In genomic region chr3:156674911-156675743, GRCh38 we compare ENCODE assay signal across 1 cellular context.
TF ChIP-seq lines count a peak whose summit lies in the region.

No MANE protein-coding gene starts in this region.

TF ChIP-seq in HepG2, 621 proteins besides CTCF, POLR2A, EP300 and RAD21 (continued from another document):
- TF ChIP-seq ZNF574 (CRISPR knock-in tag; IDR thresholded peaks at IDR 0.05) (0 out of 2 replicates have a peak, but pooled peaks have one; percentile 13), IRF2 (CRISPR knock-in tag; IDR thresholded peaks at IDR 0.05) (no peak), ZNF17 (CRISPR knock-in tag; IDR thresholded peaks at IDR 0.05) (no peak), ZSCAN20 (CRISPR knock-in tag; IDR thresholded peaks at IDR 0.05; ENCODE audit: borderline replicate concordance) (peak; percentile 81; the same call in 1 of the 2 replicates), ZFP90 (CRISPR knock-in tag; IDR thresholded peaks at IDR 0.05; ENCODE audit: borderline replicate concordance) (0 out of 2 replicates have a peak, but pooled peaks have one; percentile 36), FOXO1 (CRISPR knock-in tag; IDR thresholded peaks at IDR 0.05) (no peak), HNRNPLL (IDR thresholded peaks at IDR 0.05; ENCODE audit: low read depth, low read length, poor library complexity, severe bottlenecking) (peak; percentile 38), ZNF737 (CRISPR knock-in tag; IDR thresholded peaks at IDR 0.05; ENCODE audit: borderline replicate concordance) (no peak), GABPB1 (CRISPR knock-in tag; IDR thresholded peaks at IDR 0.05) (peak; percentile 38; the same call in 1 of the 2 replicates), ZNF230 (CRISPR knock-in tag; IDR thresholded peaks at IDR 0.05) (0 out of 2 replicates have a peak, but pooled peaks have one; percentile 41), ARID2 (CRISPR knock-in tag; IDR thresholded peaks at IDR 0.05; ENCODE audit: borderline replicate concordance) (0 out of 2 replicates have a peak, but pooled peaks have one; percentile 8), KLF16 (CRISPR knock-in tag; IDR thresholded peaks at IDR 0.05) (peak in 1 of 2 experiments; percentile 61; a peak in 1 of 4 replicates)
- TF ChIP-seq, protein P1, sequence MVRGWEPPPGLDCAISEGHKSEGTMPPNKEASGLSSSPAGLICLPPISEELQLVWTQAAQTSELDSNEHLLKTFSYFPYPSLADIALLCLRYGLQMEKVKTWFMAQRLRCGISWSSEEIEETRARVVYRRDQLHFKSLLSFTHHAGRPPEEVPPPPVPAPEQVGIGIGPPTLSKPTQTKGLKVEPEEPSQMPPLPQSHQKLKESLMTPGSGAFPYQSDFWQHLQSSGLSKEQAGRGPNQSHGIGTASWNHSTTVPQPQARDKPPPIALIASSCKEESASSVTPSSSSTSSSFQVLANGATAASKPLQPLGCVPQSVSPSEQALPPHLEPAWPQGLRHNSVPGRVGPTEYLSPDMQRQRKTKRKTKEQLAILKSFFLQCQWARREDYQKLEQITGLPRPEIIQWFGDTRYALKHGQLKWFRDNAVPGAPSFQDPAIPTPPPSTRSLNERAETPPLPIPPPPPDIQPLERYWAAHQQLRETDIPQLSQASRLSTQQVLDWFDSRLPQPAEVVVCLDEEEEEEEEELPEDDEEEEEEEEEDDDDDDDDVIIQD (CRISPR knock-in tag; IDR thresholded peaks at IDR 0.05; ENCODE audit: low read depth) = no peak
- TF ChIP-seq, protein P2, sequence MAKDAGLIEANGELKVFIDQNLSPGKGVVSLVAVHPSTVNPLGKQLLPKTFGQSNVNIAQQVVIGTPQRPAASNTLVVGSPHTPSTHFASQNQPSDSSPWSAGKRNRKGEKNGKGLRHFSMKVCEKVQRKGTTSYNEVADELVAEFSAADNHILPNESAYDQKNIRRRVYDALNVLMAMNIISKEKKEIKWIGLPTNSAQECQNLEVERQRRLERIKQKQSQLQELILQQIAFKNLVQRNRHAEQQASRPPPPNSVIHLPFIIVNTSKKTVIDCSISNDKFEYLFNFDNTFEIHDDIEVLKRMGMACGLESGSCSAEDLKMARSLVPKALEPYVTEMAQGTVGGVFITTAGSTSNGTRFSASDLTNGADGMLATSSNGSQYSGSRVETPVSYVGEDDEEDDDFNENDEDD (CRISPR knock-in tag; IDR thresholded peaks at IDR 0.05; ENCODE audit: borderline replicate concordance) = peak; percentile 32; the same call in 1 of the 2 replicates
- TF ChIP-seq, protein P3, sequence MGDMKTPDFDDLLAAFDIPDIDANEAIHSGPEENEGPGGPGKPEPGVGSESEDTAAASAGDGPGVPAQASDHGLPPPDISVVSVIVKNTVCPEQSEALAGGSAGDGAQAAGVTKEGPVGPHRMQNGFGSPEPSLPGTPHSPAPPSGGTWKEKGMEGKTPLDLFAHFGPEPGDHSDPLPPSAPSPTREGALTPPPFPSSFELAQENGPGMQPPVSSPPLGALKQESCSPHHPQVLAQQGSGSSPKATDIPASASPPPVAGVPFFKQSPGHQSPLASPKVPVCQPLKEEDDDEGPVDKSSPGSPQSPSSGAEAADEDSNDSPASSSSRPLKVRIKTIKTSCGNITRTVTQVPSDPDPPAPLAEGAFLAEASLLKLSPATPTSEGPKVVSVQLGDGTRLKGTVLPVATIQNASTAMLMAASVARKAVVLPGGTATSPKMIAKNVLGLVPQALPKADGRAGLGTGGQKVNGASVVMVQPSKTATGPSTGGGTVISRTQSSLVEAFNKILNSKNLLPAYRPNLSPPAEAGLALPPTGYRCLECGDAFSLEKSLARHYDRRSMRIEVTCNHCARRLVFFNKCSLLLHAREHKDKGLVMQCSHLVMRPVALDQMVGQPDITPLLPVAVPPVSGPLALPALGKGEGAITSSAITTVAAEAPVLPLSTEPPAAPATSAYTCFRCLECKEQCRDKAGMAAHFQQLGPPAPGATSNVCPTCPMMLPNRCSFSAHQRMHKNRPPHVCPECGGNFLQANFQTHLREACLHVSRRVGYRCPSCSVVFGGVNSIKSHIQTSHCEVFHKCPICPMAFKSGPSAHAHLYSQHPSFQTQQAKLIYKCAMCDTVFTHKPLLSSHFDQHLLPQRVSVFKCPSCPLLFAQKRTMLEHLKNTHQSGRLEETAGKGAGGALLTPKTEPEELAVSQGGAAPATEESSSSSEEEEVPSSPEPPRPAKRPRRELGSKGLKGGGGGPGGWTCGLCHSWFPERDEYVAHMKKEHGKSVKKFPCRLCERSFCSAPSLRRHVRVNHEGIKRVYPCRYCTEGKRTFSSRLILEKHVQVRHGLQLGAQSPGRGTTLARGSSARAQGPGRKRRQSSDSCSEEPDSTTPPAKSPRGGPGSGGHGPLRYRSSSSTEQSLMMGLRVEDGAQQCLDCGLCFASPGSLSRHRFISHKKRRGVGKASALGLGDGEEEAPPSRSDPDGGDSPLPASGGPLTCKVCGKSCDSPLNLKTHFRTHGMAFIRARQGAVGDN (CRISPR knock-in tag; IDR thresholded peaks at IDR 0.05) = peak; percentile 1; the same call in 1 of the 2 replicates
TF ChIP-seq in HepG2: peak in this region for 44.
